In the genomic region with DNA sequence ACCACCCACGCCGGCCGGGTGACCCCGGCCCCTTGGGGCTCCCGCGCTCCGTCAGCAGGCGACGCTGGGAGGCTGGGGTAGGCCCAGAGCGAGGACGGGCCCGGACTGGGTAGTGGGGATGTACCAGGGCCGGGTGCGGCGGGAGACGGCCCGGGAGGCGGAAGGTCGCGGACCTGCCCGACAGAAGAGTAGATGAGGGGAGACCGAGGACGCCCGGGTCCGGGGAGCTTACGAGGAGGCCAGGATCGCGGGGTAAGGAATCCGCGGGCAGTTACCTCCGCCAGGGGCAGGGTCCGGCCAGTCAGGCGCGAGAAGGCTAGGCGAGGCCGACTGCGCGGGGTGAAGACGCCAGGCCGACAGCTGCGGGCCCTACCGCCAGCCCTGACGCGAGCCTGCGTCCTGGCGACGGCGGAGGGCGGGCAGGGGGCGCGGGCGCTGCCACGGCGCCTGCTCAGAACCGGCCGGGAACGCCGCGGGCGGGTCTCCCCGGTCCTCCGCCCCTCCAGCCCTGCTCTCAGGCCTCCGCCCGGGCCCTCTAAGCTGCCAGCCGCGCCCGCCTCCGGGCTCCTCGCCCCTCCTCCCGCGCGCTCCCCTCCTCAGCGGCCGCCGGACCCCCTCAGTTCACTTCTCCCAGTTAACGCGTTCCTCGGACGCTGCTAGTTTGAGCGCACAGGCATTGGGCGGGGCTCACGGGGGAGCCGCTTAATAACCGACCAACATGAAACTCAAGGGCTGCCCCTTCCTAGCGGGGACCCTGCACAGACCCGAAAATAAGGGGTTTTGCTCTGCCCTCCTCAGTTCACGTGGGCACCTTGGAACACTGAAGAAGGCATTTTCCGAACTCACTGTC, we compare ENCODE assay signal across 1 cellular context.
TF ChIP-seq lines count a peak whose summit lies in the region.

TSS of gene CPLANE1 (minus strand) at position 407 of the 850 bp plus-strand sequence. CDS start 1,678 bp downstream, outside the sequence.

TF ChIP-seq in HepG2, 621 proteins besides CTCF, POLR2A, EP300 and RAD21 (continued from another document and continues in another):
- TF ChIP-seq, protein P1, sequence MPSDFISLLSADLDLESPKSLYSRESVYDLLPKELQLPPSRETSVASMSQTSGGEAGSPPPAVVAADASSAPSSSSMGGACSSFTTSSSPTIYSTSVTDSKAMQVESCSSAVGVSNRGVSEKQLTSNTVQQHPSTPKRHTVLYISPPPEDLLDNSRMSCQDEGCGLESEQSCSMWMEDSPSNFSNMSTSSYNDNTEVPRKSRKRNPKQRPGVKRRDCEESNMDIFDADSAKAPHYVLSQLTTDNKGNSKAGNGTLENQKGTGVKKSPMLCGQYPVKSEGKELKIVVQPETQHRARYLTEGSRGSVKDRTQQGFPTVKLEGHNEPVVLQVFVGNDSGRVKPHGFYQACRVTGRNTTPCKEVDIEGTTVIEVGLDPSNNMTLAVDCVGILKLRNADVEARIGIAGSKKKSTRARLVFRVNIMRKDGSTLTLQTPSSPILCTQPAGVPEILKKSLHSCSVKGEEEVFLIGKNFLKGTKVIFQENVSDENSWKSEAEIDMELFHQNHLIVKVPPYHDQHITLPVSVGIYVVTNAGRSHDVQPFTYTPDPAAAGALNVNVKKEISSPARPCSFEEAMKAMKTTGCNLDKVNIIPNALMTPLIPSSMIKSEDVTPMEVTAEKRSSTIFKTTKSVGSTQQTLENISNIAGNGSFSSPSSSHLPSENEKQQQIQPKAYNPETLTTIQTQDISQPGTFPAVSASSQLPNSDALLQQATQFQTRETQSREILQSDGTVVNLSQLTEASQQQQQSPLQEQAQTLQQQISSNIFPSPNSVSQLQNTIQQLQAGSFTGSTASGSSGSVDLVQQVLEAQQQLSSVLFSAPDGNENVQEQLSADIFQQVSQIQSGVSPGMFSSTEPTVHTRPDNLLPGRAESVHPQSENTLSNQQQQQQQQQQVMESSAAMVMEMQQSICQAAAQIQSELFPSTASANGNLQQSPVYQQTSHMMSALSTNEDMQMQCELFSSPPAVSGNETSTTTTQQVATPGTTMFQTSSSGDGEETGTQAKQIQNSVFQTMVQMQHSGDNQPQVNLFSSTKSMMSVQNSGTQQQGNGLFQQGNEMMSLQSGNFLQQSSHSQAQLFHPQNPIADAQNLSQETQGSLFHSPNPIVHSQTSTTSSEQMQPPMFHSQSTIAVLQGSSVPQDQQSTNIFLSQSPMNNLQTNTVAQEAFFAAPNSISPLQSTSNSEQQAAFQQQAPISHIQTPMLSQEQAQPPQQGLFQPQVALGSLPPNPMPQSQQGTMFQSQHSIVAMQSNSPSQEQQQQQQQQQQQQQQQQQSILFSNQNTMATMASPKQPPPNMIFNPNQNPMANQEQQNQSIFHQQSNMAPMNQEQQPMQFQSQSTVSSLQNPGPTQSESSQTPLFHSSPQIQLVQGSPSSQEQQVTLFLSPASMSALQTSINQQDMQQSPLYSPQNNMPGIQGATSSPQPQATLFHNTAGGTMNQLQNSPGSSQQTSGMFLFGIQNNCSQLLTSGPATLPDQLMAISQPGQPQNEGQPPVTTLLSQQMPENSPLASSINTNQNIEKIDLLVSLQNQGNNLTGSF (CRISPR knock-in tag; IDR thresholded peaks at IDR 0.05) = 0 out of 2 replicates have a peak, but pooled peaks have one; percentile 51
- TF ChIP-seq ZNF225 (CRISPR knock-in tag; IDR thresholded peaks at IDR 0.05) (no peak), SOX5 (CRISPR knock-in tag; IDR thresholded peaks at IDR 0.05; ENCODE audit: borderline replicate concordance) (no peak), ZZZ3 (CRISPR knock-in tag; IDR thresholded peaks at IDR 0.05; ENCODE audit: borderline replicate concordance) (no peak), TEAD2 (CRISPR knock-in tag; IDR thresholded peaks at IDR 0.05) (no peak), ZNF383 (CRISPR knock-in tag; IDR thresholded peaks at IDR 0.05; ENCODE audit: borderline replicate concordance) (no peak), TARDBP (CRISPR knock-in tag; IDR thresholded peaks at IDR 0.05) (peak; percentile 16; the same call in 1 of the 2 replicates), ZNF354B (CRISPR knock-in tag; IDR thresholded peaks at IDR 0.05) (no peak), SP4 (CRISPR knock-in tag; IDR thresholded peaks at IDR 0.05) (peak; percentile 79), TGIF2 (CRISPR knock-in tag; IDR thresholded peaks at IDR 0.05) (no peak), ZNF891 (CRISPR knock-in tag; IDR thresholded peaks at IDR 0.05) (no peak), ZNF549 (CRISPR knock-in tag; IDR thresholded peaks at IDR 0.05) (no peak), SNAPC2 (CRISPR knock-in tag; IDR thresholded peaks at IDR 0.05) (no peak), ZSCAN12 (CRISPR knock-in tag; IDR thresholded peaks at IDR 0.05) (no peak), MLX (CRISPR knock-in tag; IDR thresholded peaks at IDR 0.05) (no peak), ISL2 (CRISPR knock-in tag; IDR thresholded peaks at IDR 0.05) (no peak), RORA (CRISPR knock-in tag; IDR thresholded peaks at IDR 0.05) (no peak), MED8 (CRISPR knock-in tag; IDR thresholded peaks at IDR 0.05; ENCODE audit: insufficient replicate concordance) (no peak), PREB (CRISPR knock-in tag; IDR thresholded peaks at IDR 0.05) (no peak), TERF1 (CRISPR knock-in tag; IDR thresholded peaks at IDR 0.05) (no peak), POLR2G (IDR thresholded peaks at IDR 0.05; ENCODE audit: low read depth, low read length) (peak; percentile 83), ZNF792 (CRISPR knock-in tag; IDR thresholded peaks at IDR 0.05) (no peak), TSC22D2 (CRISPR knock-in tag; IDR thresholded peaks at IDR 0.05; ENCODE audit: borderline replicate concordance) (no peak), GTF3A (CRISPR knock-in tag; conservative IDR thresholded peaks at IDR 0.05) (no peak), CENPX (CRISPR knock-in tag; IDR thresholded peaks at IDR 0.05) (no peak), ZNF713 (CRISPR knock-in tag; IDR thresholded peaks at IDR 0.05) (no peak), ZNF18 (CRISPR knock-in tag; IDR thresholded peaks at IDR 0.05; ENCODE audit: insufficient replicate concordance) (no peak), PLRG1 (conservative IDR thresholded peaks at IDR 0.05) (no peak), ZBTB8A (CRISPR knock-in tag; IDR thresholded peaks at IDR 0.05; ENCODE audit: borderline replicate concordance, low read depth) (no peak), SP5 (CRISPR knock-in tag; IDR thresholded peaks at IDR 0.05; ENCODE audit: borderline replicate concordance, low read depth) (no peak), KMT2A (CRISPR knock-in tag; IDR thresholded peaks at IDR 0.05) (peak; percentile 70), SMC3 (IDR thresholded peaks at IDR 0.05; ENCODE audit: low read length) (no peak; the same call in 1 of the 2 replicates), ZNF670 (CRISPR knock-in tag; IDR thresholded peaks at IDR 0.05; ENCODE audit: borderline replicate concordance) (no peak), ETV5 (CRISPR knock-in tag; IDR thresholded peaks at IDR 0.05; ENCODE audit: borderline replicate concordance) (no peak), ATAD3A (CRISPR knock-in tag; IDR thresholded peaks at IDR 0.05) (no peak), HMG20A (CRISPR knock-in tag; IDR thresholded peaks at IDR 0.05; ENCODE audit: borderline replicate concordance) (no peak), ZNF737 (CRISPR knock-in tag; IDR thresholded peaks at IDR 0.05; ENCODE audit: borderline replicate concordance) (no peak), NR2F2 (IDR thresholded peaks at IDR 0.05; ENCODE audit: borderline replicate concordance, low read depth) (no peak), ZNF431 (CRISPR knock-in tag; IDR thresholded peaks at IDR 0.05; ENCODE audit: borderline replicate concordance, low read depth) (no peak), ZNF235 (CRISPR knock-in tag; IDR thresholded peaks at IDR 0.05; ENCODE audit: borderline replicate concordance) (no peak), ZNF782 (CRISPR knock-in tag; IDR thresholded peaks at IDR 0.05; ENCODE audit: borderline replicate concordance) (peak; percentile 69; the same call in 1 of the 2 replicates), POGZ (CRISPR knock-in tag; IDR thresholded peaks at IDR 0.05) (no peak), ZNF883 (CRISPR knock-in tag; IDR thresholded peaks at IDR 0.05; ENCODE audit: not compliant biosample characterization) (peak; percentile 79)
- TF ChIP-seq, protein P2, sequence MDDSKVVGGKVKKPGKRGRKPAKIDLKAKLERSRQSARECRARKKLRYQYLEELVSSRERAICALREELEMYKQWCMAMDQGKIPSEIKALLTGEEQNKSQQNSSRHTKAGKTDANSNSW (CRISPR knock-in tag; IDR thresholded peaks at IDR 0.05; ENCODE audit: borderline replicate concordance) = no peak; the same call in 1 of the 2 replicates
- TF ChIP-seq, protein P3, sequence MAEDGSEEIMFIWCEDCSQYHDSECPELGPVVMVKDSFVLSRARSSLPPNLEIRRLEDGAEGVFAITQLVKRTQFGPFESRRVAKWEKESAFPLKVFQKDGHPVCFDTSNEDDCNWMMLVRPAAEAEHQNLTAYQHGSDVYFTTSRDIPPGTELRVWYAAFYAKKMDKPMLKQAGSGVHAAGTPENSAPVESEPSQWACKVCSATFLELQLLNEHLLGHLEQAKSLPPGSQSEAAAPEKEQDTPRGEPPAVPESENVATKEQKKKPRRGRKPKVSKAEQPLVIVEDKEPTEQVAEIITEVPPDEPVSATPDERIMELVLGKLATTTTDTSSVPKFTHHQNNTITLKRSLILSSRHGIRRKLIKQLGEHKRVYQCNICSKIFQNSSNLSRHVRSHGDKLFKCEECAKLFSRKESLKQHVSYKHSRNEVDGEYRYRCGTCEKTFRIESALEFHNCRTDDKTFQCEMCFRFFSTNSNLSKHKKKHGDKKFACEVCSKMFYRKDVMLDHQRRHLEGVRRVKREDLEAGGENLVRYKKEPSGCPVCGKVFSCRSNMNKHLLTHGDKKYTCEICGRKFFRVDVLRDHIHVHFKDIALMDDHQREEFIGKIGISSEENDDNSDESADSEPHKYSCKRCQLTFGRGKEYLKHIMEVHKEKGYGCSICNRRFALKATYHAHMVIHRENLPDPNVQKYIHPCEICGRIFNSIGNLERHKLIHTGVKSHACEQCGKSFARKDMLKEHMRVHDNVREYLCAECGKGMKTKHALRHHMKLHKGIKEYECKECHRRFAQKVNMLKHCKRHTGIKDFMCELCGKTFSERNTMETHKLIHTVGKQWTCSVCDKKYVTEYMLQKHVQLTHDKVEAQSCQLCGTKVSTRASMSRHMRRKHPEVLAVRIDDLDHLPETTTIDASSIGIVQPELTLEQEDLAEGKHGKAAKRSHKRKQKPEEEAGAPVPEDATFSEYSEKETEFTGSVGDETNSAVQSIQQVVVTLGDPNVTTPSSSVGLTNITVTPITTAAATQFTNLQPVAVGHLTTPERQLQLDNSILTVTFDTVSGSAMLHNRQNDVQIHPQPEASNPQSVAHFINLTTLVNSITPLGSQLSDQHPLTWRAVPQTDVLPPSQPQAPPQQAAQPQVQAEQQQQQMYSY (CRISPR knock-in tag; IDR thresholded peaks at IDR 0.05) = 0 out of 2 replicates have a peak, but pooled peaks have one; percentile 35
- TF ChIP-seq, protein P4, sequence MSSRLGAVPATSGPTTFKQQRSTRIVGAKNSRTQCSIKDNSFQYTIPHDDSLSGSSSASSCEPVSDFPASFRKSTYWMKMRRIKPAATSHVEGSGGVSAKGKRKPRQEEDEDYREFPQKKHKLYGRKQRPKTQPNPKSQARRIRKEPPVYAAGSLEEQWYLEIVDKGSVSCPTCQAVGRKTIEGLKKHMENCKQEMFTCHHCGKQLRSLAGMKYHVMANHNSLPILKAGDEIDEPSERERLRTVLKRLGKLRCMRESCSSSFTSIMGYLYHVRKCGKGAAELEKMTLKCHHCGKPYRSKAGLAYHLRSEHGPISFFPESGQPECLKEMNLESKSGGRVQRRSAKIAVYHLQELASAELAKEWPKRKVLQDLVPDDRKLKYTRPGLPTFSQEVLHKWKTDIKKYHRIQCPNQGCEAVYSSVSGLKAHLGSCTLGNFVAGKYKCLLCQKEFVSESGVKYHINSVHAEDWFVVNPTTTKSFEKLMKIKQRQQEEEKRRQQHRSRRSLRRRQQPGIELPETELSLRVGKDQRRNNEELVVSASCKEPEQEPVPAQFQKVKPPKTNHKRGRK (CRISPR knock-in tag; IDR thresholded peaks at IDR 0.05) = no peak
- TF ChIP-seq, protein P5, sequence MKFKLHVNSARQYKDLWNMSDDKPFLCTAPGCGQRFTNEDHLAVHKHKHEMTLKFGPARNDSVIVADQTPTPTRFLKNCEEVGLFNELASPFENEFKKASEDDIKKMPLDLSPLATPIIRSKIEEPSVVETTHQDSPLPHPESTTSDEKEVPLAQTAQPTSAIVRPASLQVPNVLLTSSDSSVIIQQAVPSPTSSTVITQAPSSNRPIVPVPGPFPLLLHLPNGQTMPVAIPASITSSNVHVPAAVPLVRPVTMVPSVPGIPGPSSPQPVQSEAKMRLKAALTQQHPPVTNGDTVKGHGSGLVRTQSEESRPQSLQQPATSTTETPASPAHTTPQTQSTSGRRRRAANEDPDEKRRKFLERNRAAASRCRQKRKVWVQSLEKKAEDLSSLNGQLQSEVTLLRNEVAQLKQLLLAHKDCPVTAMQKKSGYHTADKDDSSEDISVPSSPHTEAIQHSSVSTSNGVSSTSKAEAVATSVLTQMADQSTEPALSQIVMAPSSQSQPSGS (CRISPR knock-in tag; IDR thresholded peaks at IDR 0.05) = no peak; the same call in 1 of the 2 replicates
